In genomic region chr2:42030829-42031228, GRCh38 we compare ENCODE assay signal across 1 cellular context.
TF ChIP-seq lines count a peak whose summit lies in the region.

No MANE protein-coding gene starts in this region.

TF ChIP-seq in GM23338, 12 proteins besides CTCF, POLR2A, EP300 and RAD21 (continued from another document):
- TF ChIP-seq ZNF462 (CRISPR knock-in tag; IDR thresholded peaks at IDR 0.05) (no peak), REST (IDR thresholded peaks at IDR 0.05; ENCODE audit: unreplicated experiment) (no peak), JUNB (IDR thresholded peaks at IDR 0.05; ENCODE audit: unreplicated experiment) (no peak), EZH2phosphoT487 (IDR thresholded peaks at IDR 0.05; ENCODE audit: unreplicated experiment) (no peak), CREB1 (CRISPR knock-in tag; IDR thresholded peaks at IDR 0.05; ENCODE audit: low read depth) (no peak), ZNF331 (CRISPR knock-in tag; IDR thresholded peaks at IDR 0.05; ENCODE audit: low read depth) (no peak), ZNF114 (CRISPR knock-in tag; IDR thresholded peaks at IDR 0.05) (no peak), STAT1 (IDR thresholded peaks at IDR 0.05; ENCODE audit: unreplicated experiment) (no peak), EZH2 (IDR thresholded peaks at IDR 0.05; ENCODE audit: low read depth, unreplicated experiment) (no peak), NANOG (IDR thresholded peaks at IDR 0.05; ENCODE audit: borderline replicate concordance) (no peak)
TF ChIP-seq in GM23338: peak in this region for 0.
